25 cellular contexts compared by ENCODE assay signal in the genomic region with DNA sequence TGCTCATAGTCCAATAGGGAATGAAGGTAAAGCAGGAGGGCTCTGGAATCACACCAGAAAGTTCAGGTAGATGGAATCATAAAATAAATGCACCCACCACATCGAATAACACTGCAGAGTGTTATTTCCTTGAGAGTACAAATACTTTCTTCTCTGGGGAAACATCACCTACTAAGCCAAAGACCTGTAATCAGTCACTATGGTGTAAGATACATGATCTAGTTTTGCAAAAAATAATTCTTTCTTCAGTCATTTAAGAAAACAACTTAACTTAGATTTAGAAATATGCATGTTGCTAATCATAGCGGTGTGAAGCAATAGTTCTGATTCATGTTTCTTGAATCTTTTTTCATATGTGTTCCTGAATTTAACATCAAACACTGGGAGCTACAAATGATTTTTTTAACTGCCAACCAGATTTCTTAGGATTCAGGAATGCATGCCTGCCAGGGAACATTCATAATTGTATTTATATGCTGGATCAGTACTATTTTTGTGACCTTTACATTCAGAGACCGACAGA. TPM values are rescaled to one million over a fixed set of nuclear protein-coding genes. Genes with fewer than 3 reads are reported as not detected.
DNase-seq lines count a peak whose midpoint lies in the region; ATAC-seq and TF ChIP-seq lines count a peak whose summit lies in the region.
"Had no signal": no experiment of that assay in that cellular context is flagged by ENCODE, and none has a peak within 500 bp of the region (broad histone marks: within the 10 kb centered on the region; RNA-seq: fewer than 3 reads in every experiment).

No MANE protein-coding gene starts in this region.

- WGBS in GM23248 (ENCODE audit: low coverage in 1 of 2, low lambda C conversion rate in 2 of 2, missing lambda C conversion rate in 2 of 2), 2 experiments, result 89 to 90% methylated on average over 3 of the region's 3 CpGs

- H3K9me2 ChIP-seq in GM23248 (ENCODE audit: insufficient read depth), result no peaks in the 10 kb centered on the region

- no peaks in the 10 kb centered on the region for H3K9me3 ChIP-seq in GM23248 (ENCODE audit: low read depth)

- no peak overlapping the region for H2AFZ ChIP-seq in GM23248

- no peak overlapping the region for H3K9ac ChIP-seq in GM23248
- H3K9ac ChIP-seq: KMS-11 had no signal

- DNase-seq in GM23248 (peak; percentile 47), amniotic epithelial cell (ENCODE audit: low read depth) (peak; percentile 86), fibroblast of mammary gland (ENCODE audit: low read depth) (peak; percentile 58), omental fat pad (ENCODE audit: low spot score) (no peak), NK-92 (lab: John Stamatoyannopoulos, UW; ENCODE audit: unreplicated experiment) (no peak), RWPE1 (ENCODE audit: low spot score) (no peak), Ammon's horn (ENCODE audit: low spot score) (no peak), SKM-1 (lab: John Stamatoyannopoulos, UW; ENCODE audit: unreplicated experiment) (no peak)
- DNase-seq: Calu3; CD8-positive, alpha-beta memory T cell; DMS153; GF-D8; H7; HFFc6; MV-4-11; NCI-H1105 treated with DMSO at 0.1 percent for 48 hours; NCI-H1694; NCI-H2081 treated with DMSO at 0.1 percent for 48 hours; NCI-H2171 treated with DMSO at 0.1 percent for 48 hours; NCI-H446; NCI-H526; OCI-M1 had no signal

- no peaks in the 10 kb centered on the region for H4K20me1 ChIP-seq in GM23248 (ENCODE audit: insufficient read depth)

- in situ Hi-C loops in GM23248 (cut with MboI), result loop anchor here (25.0 kb wide), 1 partner anchor 747 kb away; no protein-coding TSS in a partner anchor

- CTCF ChIA-PET in RWPE1 (lab: Yijun Ruan, JAX), result interaction anchor here (0.6 to 0.8 kb wide), 2 partner anchors 13 to 72 kb away, joined by 3 read pairs; no protein-coding TSS in a partner anchor

- H3K27me3 ChIP-seq in GM23248 (replicated peaks; ENCODE audit: insufficient read depth), result no peaks in the 10 kb centered on the region

- H3K4me2 ChIP-seq in GM23248 (ENCODE audit: unreplicated experiment), result no peak overlapping the region
- H3K4me2 ChIP-seq: KMS-11 had no signal

- no peak overlapping the region for H3K4me3 ChIP-seq in GM23248
- H3K4me3 ChIP-seq in fibroblast of mammary gland (ENCODE audit: control insufficient read depth, low read depth, low read length), result no peak overlapping the region

- no peaks in the 10 kb centered on the region for H3K79me2 ChIP-seq in GM23248 (ENCODE audit: insufficient read depth)

- no peak overlapping the region for H3K27ac ChIP-seq in GM23248
- no peak overlapping the region for H3K27ac ChIP-seq in RWPE1
- H3K27ac ChIP-seq: C4-2B, KMS-11 had no signal

- H3K4me1 ChIP-seq in GM23248 (ENCODE audit: insufficient read depth), result peaks cover 20% of the 10 kb centered on the region

- TF ChIP-seq CTCF in fibroblast of mammary gland (conservative IDR thresholded peaks at IDR 0.05; ENCODE audit: control insufficient read depth, insufficient read depth, low read depth, low read length) (no peak), omental fat pad (IDR thresholded peaks at IDR 0.05) (no peak), RWPE1 (conservative IDR thresholded peaks at IDR 0.05; ENCODE audit: low read depth) (no peak)

- ATAC-seq in omental fat pad (ENCODE audit: low FRiP score), result peak; percentile 76
- ATAC-seq: Right ventricle myocardium inferior had no signal

- H3K36me3 ChIP-seq in GM23248 (ENCODE audit: low read depth), result no peaks in the 10 kb centered on the region

- POLR2A ChIA-PET in RWPE1 (lab: Yijun Ruan, JAX; ENCODE audit: low non-redundant PET), result no interaction called here

- peaks cover 11% of the 10 kb centered on the region; the same call in 1 of the 2 replicates for H3F3A ChIP-seq in GM23248 (ENCODE audit: insufficient read depth)

RNA-seq across cellular contexts. Expression of a gene that starts 40.2 kb away (rescaled TPM):
- 23.7 and 29.3 TPM in 2 replicates for total RNA-seq in GM23248 (2014; rRNA removed; shearing (Covaris generic))
- 24.1 and 26.2 TPM in 2 replicates for polyA plus RNA-seq in GM23248 (2016; fragmentation: Nextera tagmentation; extraction: Ambion mirVana)
- 10 to 100 TPM; 28.3 to 87.5 (median 42.2) TPM for total RNA-seq in omental fat pad
- total RNA-seq: CD8-positive, alpha-beta memory T cell had no signal
- polyA plus RNA-seq: CD8-positive, alpha-beta memory T cell had no signal

Comparison
In these comparisons a context has a peak if more than half of its experiments do, and no peak if none do; other contexts are left out.
1. DNase-seq: peak in GM23248 (single experiment), amniotic epithelial cell (single experiment) and fibroblast of mammary gland (single experiment); none in omental fat pad (single experiment), NK-92 (single experiment), RWPE1 (single experiment), Ammon's horn (single experiment) and SKM-1 (single experiment).